ENCODE assay signal across 1 cellular context in the genomic region with DNA sequence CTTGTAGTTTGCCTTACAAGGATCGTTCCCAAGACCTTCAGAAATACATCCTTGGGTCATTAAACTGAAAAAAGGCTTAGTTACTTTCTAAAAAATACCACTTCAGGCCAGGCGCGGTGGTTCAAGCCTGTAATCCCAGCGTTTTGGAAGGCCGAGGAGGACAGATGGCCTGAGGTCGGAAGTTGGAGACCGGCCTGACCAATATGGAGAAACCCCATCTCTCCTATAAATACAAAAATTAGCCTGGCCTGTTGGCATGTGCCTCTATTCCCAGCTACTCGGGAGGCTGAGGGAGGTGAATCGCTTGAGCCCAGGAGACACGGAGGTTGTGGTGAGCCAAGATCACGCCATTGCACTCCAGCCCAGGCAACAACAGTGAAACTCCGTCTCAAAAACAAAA.
TF ChIP-seq lines count a peak whose summit lies in the region.

No MANE protein-coding gene starts in this region.

TF ChIP-seq in WTC11, 78 proteins besides CTCF, POLR2A, EP300 and RAD21 (continued from another document):
- TF ChIP-seq, protein P1, sequence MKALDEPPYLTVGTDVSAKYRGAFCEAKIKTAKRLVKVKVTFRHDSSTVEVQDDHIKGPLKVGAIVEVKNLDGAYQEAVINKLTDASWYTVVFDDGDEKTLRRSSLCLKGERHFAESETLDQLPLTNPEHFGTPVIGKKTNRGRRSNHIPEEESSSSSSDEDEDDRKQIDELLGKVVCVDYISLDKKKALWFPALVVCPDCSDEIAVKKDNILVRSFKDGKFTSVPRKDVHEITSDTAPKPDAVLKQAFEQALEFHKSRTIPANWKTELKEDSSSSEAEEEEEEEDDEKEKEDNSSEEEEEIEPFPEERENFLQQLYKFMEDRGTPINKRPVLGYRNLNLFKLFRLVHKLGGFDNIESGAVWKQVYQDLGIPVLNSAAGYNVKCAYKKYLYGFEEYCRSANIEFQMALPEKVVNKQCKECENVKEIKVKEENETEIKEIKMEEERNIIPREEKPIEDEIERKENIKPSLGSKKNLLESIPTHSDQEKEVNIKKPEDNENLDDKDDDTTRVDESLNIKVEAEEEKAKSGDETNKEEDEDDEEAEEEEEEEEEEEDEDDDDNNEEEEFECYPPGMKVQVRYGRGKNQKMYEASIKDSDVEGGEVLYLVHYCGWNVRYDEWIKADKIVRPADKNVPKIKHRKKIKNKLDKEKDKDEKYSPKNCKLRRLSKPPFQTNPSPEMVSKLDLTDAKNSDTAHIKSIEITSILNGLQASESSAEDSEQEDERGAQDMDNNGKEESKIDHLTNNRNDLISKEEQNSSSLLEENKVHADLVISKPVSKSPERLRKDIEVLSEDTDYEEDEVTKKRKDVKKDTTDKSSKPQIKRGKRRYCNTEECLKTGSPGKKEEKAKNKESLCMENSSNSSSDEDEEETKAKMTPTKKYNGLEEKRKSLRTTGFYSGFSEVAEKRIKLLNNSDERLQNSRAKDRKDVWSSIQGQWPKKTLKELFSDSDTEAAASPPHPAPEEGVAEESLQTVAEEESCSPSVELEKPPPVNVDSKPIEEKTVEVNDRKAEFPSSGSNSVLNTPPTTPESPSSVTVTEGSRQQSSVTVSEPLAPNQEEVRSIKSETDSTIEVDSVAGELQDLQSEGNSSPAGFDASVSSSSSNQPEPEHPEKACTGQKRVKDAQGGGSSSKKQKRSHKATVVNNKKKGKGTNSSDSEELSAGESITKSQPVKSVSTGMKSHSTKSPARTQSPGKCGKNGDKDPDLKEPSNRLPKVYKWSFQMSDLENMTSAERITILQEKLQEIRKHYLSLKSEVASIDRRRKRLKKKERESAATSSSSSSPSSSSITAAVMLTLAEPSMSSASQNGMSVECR (CRISPR knock-in tag; IDR thresholded peaks at IDR 0.05; ENCODE audit: borderline replicate concordance): no peak
- TF ChIP-seq, protein P2, sequence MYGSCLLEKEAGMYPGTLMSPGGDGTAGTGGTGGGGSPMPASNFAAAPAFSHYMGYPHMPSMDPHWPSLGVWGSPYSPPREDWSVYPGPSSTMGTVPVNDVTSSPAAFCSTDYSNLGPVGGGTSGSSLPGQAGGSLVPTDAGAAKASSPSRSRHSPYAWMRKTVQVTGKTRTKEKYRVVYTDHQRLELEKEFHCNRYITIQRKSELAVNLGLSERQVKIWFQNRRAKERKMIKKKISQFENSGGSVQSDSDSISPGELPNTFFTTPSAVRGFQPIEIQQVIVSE (CRISPR knock-in tag; IDR thresholded peaks at IDR 0.05; ENCODE audit: borderline replicate concordance): no peak
- TF ChIP-seq ZNF138 (CRISPR knock-in tag; conservative IDR thresholded peaks at IDR 0.05): no peak
- TF ChIP-seq TEAD1 (CRISPR knock-in tag; IDR thresholded peaks at IDR 0.05): no peak
- no peak for TF ChIP-seq TEAD4 (CRISPR knock-in tag; IDR thresholded peaks at IDR 0.05)
- TF ChIP-seq FOXK1 (CRISPR knock-in tag; IDR thresholded peaks at IDR 0.05): no peak
- TF ChIP-seq EMX1 (CRISPR knock-in tag; IDR thresholded peaks at IDR 0.05): no peak
- TF ChIP-seq KAT7 (CRISPR knock-in tag; IDR thresholded peaks at IDR 0.05; ENCODE audit: borderline replicate concordance): no peak
- TF ChIP-seq CREB1 (CRISPR knock-in tag; IDR thresholded peaks at IDR 0.05): no peak
- TF ChIP-seq CBFB (CRISPR knock-in tag; IDR thresholded peaks at IDR 0.05; ENCODE audit: low read depth): no peak
- TF ChIP-seq ZNF396 (CRISPR knock-in tag; IDR thresholded peaks at IDR 0.05; ENCODE audit: borderline replicate concordance): no peak
